Comparison of ENCODE assay signal across 7 cellular contexts in the genomic region with DNA sequence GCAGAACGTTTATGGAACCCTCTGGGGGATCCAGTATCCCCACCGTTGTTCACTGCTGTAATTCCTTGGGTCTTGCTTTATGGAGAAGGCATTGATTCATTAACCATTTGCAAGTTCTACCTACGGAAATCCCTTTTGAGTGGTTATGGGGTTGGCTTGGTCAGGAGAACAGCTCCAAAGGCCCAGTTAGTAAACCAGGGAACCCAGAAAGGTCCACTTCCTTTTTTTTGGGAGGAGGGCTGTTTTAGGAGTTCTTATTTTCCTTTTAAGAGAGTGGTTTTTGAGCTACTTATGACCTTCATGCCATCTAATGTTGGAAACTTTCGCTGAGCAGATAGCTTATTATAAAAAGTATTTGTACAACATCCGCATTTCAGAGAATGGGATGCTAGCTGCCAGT. TPM values are rescaled to one million over a fixed set of nuclear protein-coding genes. Genes with fewer than 3 reads are reported as not detected.
A peak's percentile ranks its signal among the peaks of the same experiment; 100 is the strongest.
DNase-seq lines count a peak whose midpoint lies in the region; ATAC-seq and TF ChIP-seq lines count a peak whose summit lies in the region.

No MANE protein-coding gene starts in this region.

- H3K27ac Mint-ChIP-seq in WTC11 = peak overlapping the region; percentile 91
- no peak overlapping the region for H3K27ac Mint-ChIP-seq in stimulated activated memory B cell treated with anti-CD40 and anti-IgM and Interleukin-4, amounts not matched to agents 10 μg/mL and 1 μg/mL and 100 μg/mL, for 72 hours

- peaks cover 36% of the 10 kb centered on the region for H3K4me1 Mint-ChIP-seq in WTC11
- peaks cover 32% of the 10 kb centered on the region for H3K4me1 Mint-ChIP-seq in stimulated activated memory B cell treated with anti-CD40 and anti-IgM and Interleukin-4, amounts not matched to agents 10 μg/mL and 1 μg/mL and 100 μg/mL, for 72 hours

- no peaks in the 10 kb centered on the region for H3K27me3 ChIP-seq in HL-60 (ENCODE audit: insufficient read depth, poor library complexity, severe bottlenecking)
- H3K27me3 ChIP-seq in iPS-15b (ENCODE audit: control insufficient read depth, insufficient read depth, low read length) = no peaks in the 10 kb centered on the region

- H3K9me3 Mint-ChIP-seq in WTC11 = no peaks in the 10 kb centered on the region
- H3K9me3 Mint-ChIP-seq in stimulated activated memory B cell treated with anti-CD40 and anti-IgM and Interleukin-4, amounts not matched to agents 10 μg/mL and 1 μg/mL and 100 μg/mL, for 72 hours = no peaks in the 10 kb centered on the region

- H3K4me1 ChIP-seq in iPS-15b (ENCODE audit: control insufficient read depth, insufficient read depth, low read length) = peaks cover 14% of the 10 kb centered on the region

- TF ChIP-seq CTCF in HL-60 (IDR thresholded peaks at IDR 0.05; ENCODE audit: insufficient read depth, low read length) (no peak), WTC11 (IDR thresholded peaks at IDR 0.05) (no peak)

- DNase-seq in HL-60 (ENCODE audit: low read depth in 1 of 2, low spot score in 1 of 2) (no peak), WTC11 (ENCODE audit: low spot score) (no peak), NCI-H187 treated with DMSO at 0.1 percent for 48 hours (lab: John Stamatoyannopoulos, UW) (no peak), NCI-H345 treated with DMSO at 0.1 percent for 48 hours (lab: John Stamatoyannopoulos, UW; ENCODE audit: unreplicated experiment) (no peak)

- ATAC-seq in WTC11 (no peak), HG02973 (IDR thresholded peaks at IDR 0.05; ENCODE audit: unreplicated experiment) (no peak)
- ATAC-seq in stimulated activated memory B cell treated with anti-CD40 and anti-IgM and Interleukin-4, amounts not matched to agents 10 μg/mL and 1 μg/mL and 100 μg/mL, for 72 hours = no peak

- H3K4me3 ChIP-seq in HL-60 (replicated peaks; ENCODE audit: insufficient read depth, low read length) (peak overlapping the region; percentile 94; the same call in 1 of the 2 replicates), iPS-15b (ENCODE audit: low read depth, low read length) (peak overlapping the region; percentile 90)

- peak overlapping the region; percentile 74 for H3K9ac ChIP-seq in iPS-15b (ENCODE audit: low read depth, low read length)

- H3K36me3 Mint-ChIP-seq in WTC11 = no peaks in the 10 kb centered on the region; the same call in 1 of the 2 replicates
- H3K36me3 Mint-ChIP-seq in stimulated activated memory B cell treated with anti-CD40 and anti-IgM and Interleukin-4, amounts not matched to agents 10 μg/mL and 1 μg/mL and 100 μg/mL, for 72 hours = peaks cover 11% of the 10 kb centered on the region

- H3K27ac ChIP-seq in HL-60 (replicated peaks) = no peak overlapping the region

- POLR2A ChIA-PET in WTC11 (lab: Charles Lee) = interaction anchor here (1.4 to 1.5 kb wide), 3 partner anchors 13 to 132 kb away, joined by 4 to 5 read pairs (median 4); a partner anchor contains a TSS

- H3K27me3 Mint-ChIP-seq in WTC11 (ENCODE audit: low read depth) = no peaks in the 10 kb centered on the region
- H3K27me3 Mint-ChIP-seq in stimulated activated memory B cell treated with anti-CD40 and anti-IgM and Interleukin-4, amounts not matched to agents 10 μg/mL and 1 μg/mL and 100 μg/mL, for 72 hours = no peaks in the 10 kb centered on the region

- peak overlapping the region; percentile 87 for H3K4me3 Mint-ChIP-seq in WTC11
- H3K4me3 Mint-ChIP-seq in stimulated activated memory B cell treated with anti-CD40 and anti-IgM and Interleukin-4, amounts not matched to agents 10 μg/mL and 1 μg/mL and 100 μg/mL, for 72 hours = peak overlapping the region; percentile 83

- CTCF ChIA-PET in WTC11 (lab: Charles Lee) = interaction anchor here (4.6 kb wide), 1 partner anchor 50 kb away, joined by 16 read pairs; no protein-coding TSS in a partner anchor

- no peaks in the 10 kb centered on the region for H3K36me3 ChIP-seq in iPS-15b (ENCODE audit: control insufficient read depth, insufficient read depth, low read length)

- no peaks in the 10 kb centered on the region for H3K9me3 ChIP-seq in iPS-15b (ENCODE audit: control insufficient read depth, insufficient read depth, low read length)

TF ChIP-seq in WTC11, 78 proteins besides CTCF, POLR2A, EP300 and RAD21:
- TF ChIP-seq, protein P1, sequence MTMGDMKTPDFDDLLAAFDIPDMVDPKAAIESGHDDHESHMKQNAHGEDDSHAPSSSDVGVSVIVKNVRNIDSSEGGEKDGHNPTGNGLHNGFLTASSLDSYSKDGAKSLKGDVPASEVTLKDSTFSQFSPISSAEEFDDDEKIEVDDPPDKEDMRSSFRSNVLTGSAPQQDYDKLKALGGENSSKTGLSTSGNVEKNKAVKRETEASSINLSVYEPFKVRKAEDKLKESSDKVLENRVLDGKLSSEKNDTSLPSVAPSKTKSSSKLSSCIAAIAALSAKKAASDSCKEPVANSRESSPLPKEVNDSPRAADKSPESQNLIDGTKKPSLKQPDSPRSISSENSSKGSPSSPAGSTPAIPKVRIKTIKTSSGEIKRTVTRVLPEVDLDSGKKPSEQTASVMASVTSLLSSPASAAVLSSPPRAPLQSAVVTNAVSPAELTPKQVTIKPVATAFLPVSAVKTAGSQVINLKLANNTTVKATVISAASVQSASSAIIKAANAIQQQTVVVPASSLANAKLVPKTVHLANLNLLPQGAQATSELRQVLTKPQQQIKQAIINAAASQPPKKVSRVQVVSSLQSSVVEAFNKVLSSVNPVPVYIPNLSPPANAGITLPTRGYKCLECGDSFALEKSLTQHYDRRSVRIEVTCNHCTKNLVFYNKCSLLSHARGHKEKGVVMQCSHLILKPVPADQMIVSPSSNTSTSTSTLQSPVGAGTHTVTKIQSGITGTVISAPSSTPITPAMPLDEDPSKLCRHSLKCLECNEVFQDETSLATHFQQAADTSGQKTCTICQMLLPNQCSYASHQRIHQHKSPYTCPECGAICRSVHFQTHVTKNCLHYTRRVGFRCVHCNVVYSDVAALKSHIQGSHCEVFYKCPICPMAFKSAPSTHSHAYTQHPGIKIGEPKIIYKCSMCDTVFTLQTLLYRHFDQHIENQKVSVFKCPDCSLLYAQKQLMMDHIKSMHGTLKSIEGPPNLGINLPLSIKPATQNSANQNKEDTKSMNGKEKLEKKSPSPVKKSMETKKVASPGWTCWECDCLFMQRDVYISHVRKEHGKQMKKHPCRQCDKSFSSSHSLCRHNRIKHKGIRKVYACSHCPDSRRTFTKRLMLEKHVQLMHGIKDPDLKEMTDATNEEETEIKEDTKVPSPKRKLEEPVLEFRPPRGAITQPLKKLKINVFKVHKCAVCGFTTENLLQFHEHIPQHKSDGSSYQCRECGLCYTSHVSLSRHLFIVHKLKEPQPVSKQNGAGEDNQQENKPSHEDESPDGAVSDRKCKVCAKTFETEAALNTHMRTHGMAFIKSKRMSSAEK (CRISPR knock-in tag; IDR thresholded peaks at IDR 0.05; ENCODE audit: borderline replicate concordance) = no peak
- no peak for TF ChIP-seq RORB (CRISPR knock-in tag; IDR thresholded peaks at IDR 0.05)
- no peak for TF ChIP-seq NFE2L1 (CRISPR knock-in tag; IDR thresholded peaks at IDR 0.05)
- TF ChIP-seq JAZF1 (CRISPR knock-in tag; IDR thresholded peaks at IDR 0.05) = no peak
- TF ChIP-seq GTF2I (CRISPR knock-in tag; conservative IDR thresholded peaks at IDR 0.05) = no peak
- TF ChIP-seq, protein P2, sequence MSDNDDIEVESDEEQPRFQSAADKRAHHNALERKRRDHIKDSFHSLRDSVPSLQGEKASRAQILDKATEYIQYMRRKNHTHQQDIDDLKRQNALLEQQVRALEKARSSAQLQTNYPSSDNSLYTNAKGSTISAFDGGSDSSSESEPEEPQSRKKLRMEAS (CRISPR knock-in tag; IDR thresholded peaks at IDR 0.05) = no peak
- TF ChIP-seq ZNF232 (CRISPR knock-in tag; IDR thresholded peaks at IDR 0.05) = no peak
- TF ChIP-seq NR1H2 (CRISPR knock-in tag; IDR thresholded peaks at IDR 0.05) = no peak
- TF ChIP-seq CREB1 (CRISPR knock-in tag; IDR thresholded peaks at IDR 0.05) = no peak
- no peak for TF ChIP-seq SMAD4 (CRISPR knock-in tag; IDR thresholded peaks at IDR 0.05)
- no peak for TF ChIP-seq ZNF317 (CRISPR knock-in tag; IDR thresholded peaks at IDR 0.05; ENCODE audit: borderline replicate concordance, low read depth)
- TF ChIP-seq, protein P3, sequence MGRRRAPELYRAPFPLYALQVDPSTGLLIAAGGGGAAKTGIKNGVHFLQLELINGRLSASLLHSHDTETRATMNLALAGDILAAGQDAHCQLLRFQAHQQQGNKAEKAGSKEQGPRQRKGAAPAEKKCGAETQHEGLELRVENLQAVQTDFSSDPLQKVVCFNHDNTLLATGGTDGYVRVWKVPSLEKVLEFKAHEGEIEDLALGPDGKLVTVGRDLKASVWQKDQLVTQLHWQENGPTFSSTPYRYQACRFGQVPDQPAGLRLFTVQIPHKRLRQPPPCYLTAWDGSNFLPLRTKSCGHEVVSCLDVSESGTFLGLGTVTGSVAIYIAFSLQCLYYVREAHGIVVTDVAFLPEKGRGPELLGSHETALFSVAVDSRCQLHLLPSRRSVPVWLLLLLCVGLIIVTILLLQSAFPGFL (CRISPR knock-in tag; IDR thresholded peaks at IDR 0.05; ENCODE audit: borderline replicate concordance) = no peak
- TF ChIP-seq PRRX2 (CRISPR knock-in tag; IDR thresholded peaks at IDR 0.05) = no peak
- no peak for TF ChIP-seq KAT7 (CRISPR knock-in tag; IDR thresholded peaks at IDR 0.05; ENCODE audit: borderline replicate concordance)
- TF ChIP-seq, protein P4, sequence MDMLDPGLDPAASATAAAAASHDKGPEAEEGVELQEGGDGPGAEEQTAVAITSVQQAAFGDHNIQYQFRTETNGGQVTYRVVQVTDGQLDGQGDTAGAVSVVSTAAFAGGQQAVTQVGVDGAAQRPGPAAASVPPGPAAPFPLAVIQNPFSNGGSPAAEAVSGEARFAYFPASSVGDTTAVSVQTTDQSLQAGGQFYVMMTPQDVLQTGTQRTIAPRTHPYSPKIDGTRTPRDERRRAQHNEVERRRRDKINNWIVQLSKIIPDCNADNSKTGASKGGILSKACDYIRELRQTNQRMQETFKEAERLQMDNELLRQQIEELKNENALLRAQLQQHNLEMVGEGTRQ (CRISPR knock-in tag; IDR thresholded peaks at IDR 0.05) = no peak

RNA-seq across cellular contexts. Expression of a gene that starts 1.3 kb away (rescaled TPM):
- 151 to 178 TPM (median 169 TPM) in 3 replicates for total RNA-seq in WTC11 (2021)

RNA-seq across cellular contexts. Expression of a gene that starts 37.4 kb away (rescaled TPM):
- total RNA-seq in WTC11 (2021) = 31.4 to 35.5 TPM (median 34.3 TPM) in 3 replicates
